Comparison of ENCODE assay signal across 20 cellular contexts in genomic region chr3:177960722-177961121, GRCh38.
DNase-seq lines count a peak whose midpoint lies in the region; ATAC-seq, FAIRE-seq and TF ChIP-seq lines count a peak whose summit lies in the region.
"Had no signal": no experiment of that assay in that cellular context is flagged by ENCODE, and none has a peak within 500 bp of the region (broad histone marks: within the 10 kb centered on the region; RNA-seq: fewer than 3 reads in every experiment).

No MANE protein-coding gene starts in this region.

- no peaks in the 10 kb centered on the region for H3K9me3 Mint-ChIP-seq in stimulated activated naive B cell treated with anti-CD40 and anti-IgM and Interleukin-4, amounts not matched to agents 10 μg/mL and 1 μg/mL and 100 μg/mL, for 72 hours
- no peaks in the 10 kb centered on the region for H3K9me3 Mint-ChIP-seq in activated CD8-positive, alpha-beta T cell treated with anti-CD3 and anti-CD28 coated beads, Interleukin-2, amount 10 ng/mL, durations not matched to agents 7 days and 5 days (ENCODE audit: insufficient read depth)
- H3K9me3 Mint-ChIP-seq: CD4-positive, CD25-positive, alpha-beta regulatory T cell; IgD-negative memory B cell had no signal

- peak; percentile 89 to 93 for ATAC-seq in stimulated activated naive B cell treated with anti-CD40 and anti-IgM and Interleukin-4, amounts not matched to agents 10 μg/mL and 1 μg/mL and 100 μg/mL, for 72 hours (replicated peaks)
- ATAC-seq in activated CD8-positive, alpha-beta T cell treated with anti-CD3 and anti-CD28 coated beads, Interleukin-2, amount 10 ng/mL, durations not matched to agents 7 days and 5 days: no peak
- ATAC-seq: A549, Right ventricle myocardium inferior had no signal

- no peak for TF ChIP-seq RAD21 in SK-N-SH (IDR thresholded peaks at IDR 0.05; ENCODE audit: low read length)

- H3K9me3 ChIP-seq in SK-N-SH: no peaks in the 10 kb centered on the region
- H3K9me3 ChIP-seq in endothelial cell of umbilical vein (replicated peaks; ENCODE audit: control insufficient read depth, insufficient read depth, low read length): no peaks in the 10 kb centered on the region
- H3K9me3 ChIP-seq: A549, SJSA1 had no signal

- peak overlapping the region; percentile 3; the same call in 1 of the 2 replicates for H2AFZ ChIP-seq in SK-N-SH (ENCODE audit: low read depth)
- H2AFZ ChIP-seq in endothelial cell of umbilical vein (ENCODE audit: low read depth, low read length): peak overlapping the region; percentile 14

- no peak overlapping the region for H3K4me3 Mint-ChIP-seq in stimulated activated naive B cell treated with anti-CD40 and anti-IgM and Interleukin-4, amounts not matched to agents 10 μg/mL and 1 μg/mL and 100 μg/mL, for 72 hours
- no peak overlapping the region for H3K4me3 Mint-ChIP-seq in activated CD8-positive, alpha-beta T cell treated with anti-CD3 and anti-CD28 coated beads, Interleukin-2, amount 10 ng/mL, durations not matched to agents 7 days and 5 days
- H3K4me3 Mint-ChIP-seq: CD4-positive, CD25-positive, alpha-beta regulatory T cell; IgD-negative memory B cell had no signal

- CTCF ChIA-PET in SK-N-SH (lab: Yijun Ruan, JAX) (interaction anchor here (0.9 kb wide), 1 partner anchor 424 kb away, joined by 3 read pairs; no protein-coding TSS in a partner anchor), endothelial cell of umbilical vein (lab: Charles Lee) (interaction anchor here (1.4 kb wide), 2 partner anchors 18 to 20 kb away, joined by 3 to 4 read pairs; no protein-coding TSS in a partner anchor)
- CTCF ChIA-PET in activated CD8-positive, alpha-beta T cell treated with anti-CD3 and anti-CD28 coated beads, Interleukin-2, amount 10 ng/mL, durations not matched to agents 7 days and 5 days (lab: Charles Lee): interaction anchor here (1.1 kb wide), 2 partner anchors 43 to 425 kb away, joined by 3 to 4 read pairs; no protein-coding TSS in a partner anchor

- H3K27ac ChIP-seq in SK-N-SH (ENCODE audit: low read depth in 2 of 2, low read length in 1 of 2): peak overlapping the region in 1 of 2 experiments; percentile 42; a peak in 2 of 4 replicates
- no peak overlapping the region for H3K27ac ChIP-seq in endothelial cell of umbilical vein (ENCODE audit: insufficient read depth, low read depth, low read length)
- H3K27ac ChIP-seq: A549, SJSA1 had no signal

- POLR2A ChIA-PET in SK-N-SH (lab: Yijun Ruan, JAX): no interaction called here
- POLR2A ChIA-PET in endothelial cell of umbilical vein (lab: Charles Lee): no interaction called here
- POLR2A ChIA-PET in activated CD8-positive, alpha-beta T cell treated with anti-CD3 and anti-CD28 coated beads, Interleukin-2, amount 10 ng/mL, durations not matched to agents 7 days and 5 days (lab: Charles Lee): no interaction called here

- H3K4me1 Mint-ChIP-seq in stimulated activated naive B cell treated with anti-CD40 and anti-IgM and Interleukin-4, amounts not matched to agents 10 μg/mL and 1 μg/mL and 100 μg/mL, for 72 hours: peaks cover 12 to 17% of the 10 kb centered on the region in 2 donors
- H3K4me1 Mint-ChIP-seq in activated CD8-positive, alpha-beta T cell treated with anti-CD3 and anti-CD28 coated beads, Interleukin-2, amount 10 ng/mL, durations not matched to agents 7 days and 5 days (ENCODE audit: low read depth): no peaks in the 10 kb centered on the region
- H3K4me1 Mint-ChIP-seq: CD4-positive, CD25-positive, alpha-beta regulatory T cell had no signal

- FAIRE-seq in endothelial cell of umbilical vein (lab: Jason Lieb, UNC): no peak
- FAIRE-seq: A549 had no signal

- H3K36me3 ChIP-seq in SK-N-SH (replicated peaks in 1 of 2; ENCODE audit: control insufficient read depth in 1 of 2, insufficient read depth in 2 of 2, low read length in 1 of 2) (no peaks in the 10 kb centered on the region), endothelial cell of umbilical vein (ENCODE audit: control insufficient read depth in 2 of 2, extremely low read depth in 1 of 2, insufficient read depth in 2 of 2, low read length in 2 of 2) (no peaks in the 10 kb centered on the region)
- H3K36me3 ChIP-seq: SJSA1 had no signal

- no peaks in the 10 kb centered on the region for H3K27me3 Mint-ChIP-seq in stimulated activated naive B cell treated with anti-CD40 and anti-IgM and Interleukin-4, amounts not matched to agents 10 μg/mL and 1 μg/mL and 100 μg/mL, for 72 hours
- no peaks in the 10 kb centered on the region for H3K27me3 Mint-ChIP-seq in activated CD8-positive, alpha-beta T cell treated with anti-CD3 and anti-CD28 coated beads, Interleukin-2, amount 10 ng/mL, durations not matched to agents 7 days and 5 days (ENCODE audit: low read depth)
- H3K27me3 Mint-ChIP-seq: CD4-positive, CD25-positive, alpha-beta regulatory T cell; IgD-negative memory B cell had no signal

- no peaks in the 10 kb centered on the region for H3K4me1 ChIP-seq in SK-N-SH (ENCODE audit: control insufficient read depth in 1 of 2, insufficient read depth in 2 of 2, low read depth in 1 of 2, low read length in 1 of 2)
- H3K4me1 ChIP-seq in endothelial cell of umbilical vein (ENCODE audit: control insufficient read depth, extremely low read depth, insufficient read depth, low read length): peaks cover 11% of the 10 kb centered on the region
- H3K4me1 ChIP-seq: A549, SJSA1 had no signal

- TF ChIP-seq CTCF in SK-N-SH (IDR thresholded peaks at IDR 0.05) (no peak), endothelial cell of umbilical vein (IDR thresholded peaks at IDR 0.05; ENCODE audit: extremely low read depth in 1 of 2, insufficient read depth in 1 of 2, low read depth in 1 of 2, low read length in 2 of 2) (no peak)

- H3K9ac ChIP-seq in SK-N-SH (no peak overlapping the region), endothelial cell of umbilical vein (replicated peaks; ENCODE audit: extremely low read depth, insufficient read depth, low read length) (no peak overlapping the region)

- DNase-seq in ELR (ENCODE audit: low read depth): peak; percentile 27
- no peak for DNase-seq in SK-N-SH
- peak; percentile 13 for DNase-seq in endothelial cell of umbilical vein (ENCODE audit: low read depth, low spot score)
- no peak for DNase-seq in stimulated activated naive B cell treated with anti-CD40 and anti-IgM and Interleukin-4, amounts not matched to agents 10 μg/mL and 1 μg/mL and 100 μg/mL, for 72 hours
- no peak for DNase-seq in cortex of kidney (lab: John Stamatoyannopoulos, UW)
- no peak for DNase-seq in activated CD8-positive, alpha-beta T cell treated with anti-CD3 and anti-CD28 coated beads, Interleukin-2, amount 10 ng/mL, durations not matched to agents 7 days and 5 days
- no peak for DNase-seq in activated CD4-positive, alpha-beta T cell treated with anti-CD3 and anti-CD28 coated beads, Interleukin-2, amount 50 U/mL, for 1 hour
- DNase-seq: CD4-positive, CD25-positive, alpha-beta regulatory T cell; DMS 273 treated with DMSO at 0.1 percent for 48 hours; DND-41; GF-D8; NCI-H1048; NCI-H1417 treated with DMSO at 0.1 percent for 48 hours; NCI-H187; NCI-H446 treated with DMSO at 0.1 percent for 48 hours; NCI-H526 treated with DMSO at 0.1 percent for 48 hours had no signal

- H3K79me2 ChIP-seq in SK-N-SH (ENCODE audit: insufficient read depth): no peaks in the 10 kb centered on the region
- no peaks in the 10 kb centered on the region for H3K79me2 ChIP-seq in endothelial cell of umbilical vein (ENCODE audit: control insufficient read depth, insufficient read depth, low read length)

- TF ChIP-seq EP300 in SK-N-SH (IDR thresholded peaks at IDR 0.05; ENCODE audit: borderline replicate concordance in 1 of 2, low read depth in 1 of 2, low read length in 1 of 2): no peak

- H3K4me2 ChIP-seq in SK-N-SH: no peak overlapping the region
- H3K4me2 ChIP-seq in endothelial cell of umbilical vein (ENCODE audit: insufficient read depth, low read length): no peak overlapping the region
- H3K4me2 ChIP-seq: A549 had no signal

- H3K27ac Mint-ChIP-seq in stimulated activated naive B cell treated with anti-CD40 and anti-IgM and Interleukin-4, amounts not matched to agents 10 μg/mL and 1 μg/mL and 100 μg/mL, for 72 hours: peak overlapping the region; percentile 49
- no peak overlapping the region for H3K27ac Mint-ChIP-seq in activated CD8-positive, alpha-beta T cell treated with anti-CD3 and anti-CD28 coated beads, Interleukin-2, amount 10 ng/mL, durations not matched to agents 7 days and 5 days
- H3K27ac Mint-ChIP-seq: IgD-negative memory B cell had no signal

- H4K20me1 ChIP-seq in SK-N-SH (ENCODE audit: insufficient read depth) (no peaks in the 10 kb centered on the region), endothelial cell of umbilical vein (replicated peaks; ENCODE audit: control insufficient read depth, extremely low read depth, insufficient read depth, low read length) (no peaks in the 10 kb centered on the region)

- 0 out of 2 replicates have a peak, but pooled peaks cover under 1% of the 10 kb centered on the region for H3K9me2 ChIP-seq in SK-N-SH

- BruUV-seq in endothelial cell of umbilical vein (replicated peaks; lab: Mats Ljungman, UMichigan): no TSS peak

- intact Hi-C loops in endothelial cell of umbilical vein (cut with micrococcal nuclease): no loop called here

- H3K27me3 ChIP-seq in SK-N-SH (ENCODE audit: insufficient read depth): no peaks in the 10 kb centered on the region
- no peaks in the 10 kb centered on the region for H3K27me3 ChIP-seq in endothelial cell of umbilical vein (ENCODE audit: control insufficient read depth in 2 of 2, insufficient read depth in 2 of 2, low read length in 2 of 2)
- H3K27me3 ChIP-seq: SJSA1 had no signal

- H3F3A ChIP-seq in SK-N-SH (replicated peaks; ENCODE audit: insufficient read depth): no peaks in the 10 kb centered on the region

- no peaks in the 10 kb centered on the region for H3K9me1 ChIP-seq in endothelial cell of umbilical vein (replicated peaks; ENCODE audit: control insufficient read depth, extremely low read depth, insufficient read depth, low read length)

- H3K36me3 Mint-ChIP-seq in stimulated activated naive B cell treated with anti-CD40 and anti-IgM and Interleukin-4, amounts not matched to agents 10 μg/mL and 1 μg/mL and 100 μg/mL, for 72 hours: no peaks in the 10 kb centered on the region
- no peaks in the 10 kb centered on the region for H3K36me3 Mint-ChIP-seq in activated CD8-positive, alpha-beta T cell treated with anti-CD3 and anti-CD28 coated beads, Interleukin-2, amount 10 ng/mL, durations not matched to agents 7 days and 5 days (ENCODE audit: low read depth)
- H3K36me3 Mint-ChIP-seq: CD4-positive, CD25-positive, alpha-beta regulatory T cell; IgD-negative memory B cell had no signal

- dilution Hi-C loops in endothelial cell of umbilical vein (cut with MboI; ENCODE audit: extremely low pct_ligation_motif_present, low sequenced_read_pairs): no loop called here

- TF ChIP-seq POLR2A in endothelial cell of umbilical vein (IDR thresholded peaks at IDR 0.05; ENCODE audit: low read depth, low read length): no peak

- H3K4me3 ChIP-seq in SK-N-SH (ENCODE audit: low read depth in 2 of 2, low read length in 1 of 2) (no peak overlapping the region), endothelial cell of umbilical vein (replicated peaks in 1 of 3; ENCODE audit: insufficient read depth in 1 of 3, low read depth in 1 of 3, low read length in 3 of 3) (no peak overlapping the region)
- H3K4me3 ChIP-seq: A549, SJSA1 had no signal

TF ChIP-seq in endothelial cell of umbilical vein, 7 proteins besides CTCF, POLR2A, EP300 and RAD21 (continues in another document):
- TF ChIP-seq FOS (IDR thresholded peaks at IDR 0.05; ENCODE audit: borderline replicate concordance, insufficient read depth, low read length) (no peak), JUN (IDR thresholded peaks at IDR 0.05; ENCODE audit: borderline replicate concordance, insufficient read depth, insufficient read length, low read depth) (no peak)

Comparison
In these comparisons a context has a peak if more than half of its experiments do, and no peak if none do; other contexts are left out.
1. DNase-seq: peak in ELR (single experiment) and endothelial cell of umbilical vein (single experiment); none in SK-N-SH (single experiment), stimulated activated naive B cell treated with anti-CD40 and anti-IgM and Interleukin-4, amounts not matched to agents 10 μg/mL and 1 μg/mL and 100 μg/mL, for 72 hours (single experiment), cortex of kidney (single experiment), activated CD8-positive, alpha-beta T cell treated with anti-CD3 and anti-CD28 coated beads, Interleukin-2, amount 10 ng/mL, durations not matched to agents 7 days and 5 days (single experiment) and activated CD4-positive, alpha-beta T cell treated with anti-CD3 and anti-CD28 coated beads, Interleukin-2, amount 50 U/mL, for 1 hour (single experiment).